16 cellular contexts compared by ENCODE assay signal in the genomic region with DNA sequence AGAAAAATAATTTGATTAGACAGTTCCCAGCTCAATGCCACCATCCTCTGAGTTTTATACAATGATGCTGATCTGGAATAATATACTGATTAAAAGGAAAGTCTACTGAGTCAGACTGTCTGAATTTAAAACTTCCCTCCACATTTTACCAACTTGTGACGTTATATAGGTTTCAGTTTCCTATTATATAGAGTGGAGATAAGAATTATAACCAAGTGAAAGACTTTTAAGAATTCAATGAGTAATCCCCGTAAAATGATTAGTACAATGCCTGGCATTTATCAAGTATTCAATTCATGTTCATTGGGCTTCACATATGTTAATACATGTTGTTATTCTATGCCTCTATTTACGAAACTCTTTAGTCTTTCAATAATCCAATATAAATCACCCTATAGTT.
"Had no signal": no experiment of that assay in that cellular context is flagged by ENCODE, and none has a peak within 500 bp of the region (broad histone marks: within the 10 kb centered on the region; RNA-seq: fewer than 3 reads in every experiment).

No MANE protein-coding gene starts in this region.

- H3K9me3 ChIP-seq: gastrocnemius medialis, ovary, stomach, thoracic aorta had no signal

- H3K27ac ChIP-seq: gastrocnemius medialis, ovary, stomach, thoracic aorta, transverse colon had no signal

- ATAC-seq: esophagus mucosa, gastrocnemius medialis, left lobe of liver, natural killer cell, right cardiac atrium had no signal

- H3K27me3 ChIP-seq: gastrocnemius medialis, ovary, stomach, transverse colon had no signal

- H3K4me3 ChIP-seq: gastrocnemius medialis, ovary, stomach, thoracic aorta, transverse colon had no signal

- DNase-seq: effector memory CD4-positive, alpha-beta T cell; gastrocnemius medialis; islet precursor cell; natural killer cell; nucleus accumbens; ovary; right cardiac atrium; small intestine; stimulated activated CD4-positive, alpha-beta T cell treated with anti-CD3 and anti-CD28 coated beads, Interleukin-12 subunit alpha, Interleukin-12 subunit beta, amount 100 ng/mL, for 4 hours; stimulated activated naive CD4-positive, alpha-beta T cell; stomach; substantia nigra; transverse colon had no signal

- H3K4me1 ChIP-seq: gastrocnemius medialis, stomach, transverse colon had no signal

- H3K36me3 ChIP-seq: gastrocnemius medialis, ovary, stomach, thoracic aorta, transverse colon had no signal
